Comparison of ENCODE assay signal across 8 cellular contexts in genomic region chr3:186566772-186567071, GRCh38. TPM values are rescaled to one million over a fixed set of nuclear protein-coding genes. Genes with fewer than 3 reads are reported as not detected.
DNase-seq lines count a peak whose midpoint lies in the region; ATAC-seq, FAIRE-seq and TF ChIP-seq lines count a peak whose summit lies in the region.

No MANE protein-coding gene starts in this region.

- H2BK120ac ChIP-seq in H1 (replicated peaks; ENCODE audit: low read depth, low read length): no peak overlapping the region

- FAIRE-seq in GM12891 (lab: Jason Lieb, UNC) (no peak), H1 (lab: Jason Lieb, UNC) (no peak)

- no peak overlapping the region for H3K23ac ChIP-seq in H1 (ENCODE audit: insufficient read length)

- DNase-seq in GM12891 (ENCODE audit: insufficient read length, low spot score) (peak; percentile 10), NB4 (ENCODE audit: low read depth) (no peak), H1 (ENCODE audit: low read depth in 1 of 2, low spot score in 2 of 2) (no peak), osteoblast (ENCODE audit: insufficient read length, low spot score, missing footprints) (peak; percentile 68), erythroblast (lab: John Stamatoyannopoulos, UW) (no peak), C1 segment of cervical spinal cord (lab: John Stamatoyannopoulos, UW) (no peak)

- peak overlapping the region; percentile 84 to 87 for H3K4me2 ChIP-seq in H1 (ENCODE audit: insufficient read depth in 1 of 2, low read depth in 2 of 2, low read length in 2 of 2)
- H3K4me2 ChIP-seq in osteoblast (ENCODE audit: insufficient read depth, low read length): peak overlapping the region; percentile 99

- ATAC-seq in HG02610 (IDR thresholded peaks at IDR 0.05; ENCODE audit: unreplicated experiment) (no peak), HG02885 (IDR thresholded peaks at IDR 0.05; ENCODE audit: poor library complexity, unreplicated experiment) (no peak)

- H4K91ac ChIP-seq in H1 (replicated peaks; ENCODE audit: insufficient read length, low read length): no peak overlapping the region

- peak overlapping the region; percentile 73; the same call in 1 of the 2 replicates for H4K8ac ChIP-seq in H1 (ENCODE audit: extremely low read depth, insufficient read depth, low read length)

- peak overlapping the region; percentile 94 for H4K5ac ChIP-seq in H1 (ENCODE audit: insufficient read length, low read depth, low read length)

- no peak overlapping the region for H2BK15ac ChIP-seq in H1 (ENCODE audit: low read length)

- H3K9me3 ChIP-seq in H1 (ENCODE audit: insufficient read depth in 2 of 2, low read depth in 1 of 2, low read length in 1 of 2) (no peaks in the 10 kb centered on the region), osteoblast (ENCODE audit: low read depth, low read length) (no peaks in the 10 kb centered on the region)

- H3K23me2 ChIP-seq in H1 (ENCODE audit: low read depth, low read length): peaks cover 16% of the 10 kb centered on the region

- no peak for TF ChIP-seq RAD21 in H1 (IDR thresholded peaks at IDR 0.05 in 1 of 2, conservative IDR thresholded peaks at IDR 0.05 in 1 of 2; ENCODE audit: low read depth in 2 of 2, low read length in 2 of 2)

- no peak overlapping the region for H3K14ac ChIP-seq in H1 (ENCODE audit: insufficient read length)

- no peak overlapping the region for H2AK5ac ChIP-seq in H1 (ENCODE audit: low read depth, low read length)

- H2AFZ ChIP-seq in H1 (ENCODE audit: low read length) (peak overlapping the region; percentile 93), osteoblast (ENCODE audit: low read length) (peak overlapping the region; percentile 96)

- H3K79me2 ChIP-seq in H1 (ENCODE audit: control insufficient read depth in 1 of 2, insufficient read depth in 2 of 2, low read length in 2 of 2): peaks cover 0 to 17% of the 10 kb centered on the region in 2 experiments; a peak in 3 of 4 replicates
- H3K79me2 ChIP-seq in osteoblast (ENCODE audit: insufficient read depth, low read length): peaks cover 56% of the 10 kb centered on the region

- H3K36me3 ChIP-seq in H1 (ENCODE audit: control insufficient read depth in 2 of 4, insufficient read depth in 4 of 4, low read length in 3 of 4) (no peaks in the 10 kb centered on the region; a peak in 1 of 8 replicates), osteoblast (ENCODE audit: insufficient read depth, low read length) (peaks cover 8% of the 10 kb centered on the region)

- peaks cover 3% of the 10 kb centered on the region for H3K79me1 ChIP-seq in H1 (ENCODE audit: low read depth, low read length)

- H3K9ac ChIP-seq in H1 (replicated peaks in 1 of 4; ENCODE audit: extremely low read depth in 1 of 4, low read depth in 3 of 4, low read length in 3 of 4): peak overlapping the region; percentile 75 to 87 (median 82)

- CTCF ChIA-PET in H1 (lab: Charles Lee; ENCODE audit: partially characterized antibody): interaction anchor here (0.6 to 1.6 kb wide), 2 partner anchors 26 to 369 kb away, joined by 3 to 6 read pairs; no protein-coding TSS in a partner anchor

- peak overlapping the region; percentile 62 for H3K18ac ChIP-seq in H1 (ENCODE audit: extremely low read depth, low read length)

- H3K4me1 ChIP-seq in H1 (replicated peaks in 1 of 4; ENCODE audit: control insufficient read depth in 3 of 4, insufficient read depth in 4 of 4, low read length in 3 of 4) (peaks cover 0 to 11% (median 4%) of the 10 kb centered on the region in 4 experiments; a peak in 6 of 7 replicates), osteoblast (ENCODE audit: insufficient read depth, low read length) (peaks cover 22% of the 10 kb centered on the region)

- H3K27me3 ChIP-seq in H1 (replicated peaks in 1 of 4; ENCODE audit: control insufficient read depth in 3 of 4, extremely low read depth in 1 of 4, insufficient read depth in 3 of 4, low read length in 3 of 4) (no peaks in the 10 kb centered on the region), osteoblast (ENCODE audit: insufficient read depth, low read length) (no peaks in the 10 kb centered on the region)

- H3K56ac ChIP-seq in H1 (replicated peaks; ENCODE audit: insufficient read length, low read depth, low read length): peak overlapping the region; percentile 63

- no peak for TF ChIP-seq POLR2A in GM12891 (IDR thresholded peaks at IDR 0.05; ENCODE audit: low read depth, low read length)
- TF ChIP-seq POLR2A in NB4 (IDR thresholded peaks at IDR 0.05; ENCODE audit: extremely low read depth, insufficient read length): no peak
- no peak for TF ChIP-seq POLR2A in H1 (IDR thresholded peaks at IDR 0.05; ENCODE audit: control extremely low read depth in 1 of 2, low read depth in 2 of 2, low read length in 2 of 2)
- TF ChIP-seq POLR2A in erythroblast (IDR thresholded peaks at IDR 0.05; ENCODE audit: low read length): no peak

- TF ChIP-seq EP300 in H1 (IDR thresholded peaks at IDR 0.05; ENCODE audit: borderline replicate concordance in 1 of 2, low read depth in 2 of 2, low read length in 2 of 2): no peak

- no peak overlapping the region for H3K4ac ChIP-seq in H1 (replicated peaks; ENCODE audit: insufficient read length, low read depth, low read length)

- H4K20me1 ChIP-seq in H1 (replicated peaks in 1 of 2; ENCODE audit: control insufficient read depth in 1 of 2, insufficient read depth in 2 of 2, low read length in 2 of 2): peaks cover 0 to 4% of the 10 kb centered on the region in 2 experiments
- peaks cover 12% of the 10 kb centered on the region for H4K20me1 ChIP-seq in osteoblast (ENCODE audit: insufficient read depth, low read length)

- no peak overlapping the region for H2BK12ac ChIP-seq in H1 (ENCODE audit: low read depth, low read length)

- peak overlapping the region; percentile 79 for H3K4me3 ChIP-seq in NB4 (ENCODE audit: low read depth, low read length)
- peak overlapping the region; percentile 89 to 97 (median 90) for H3K4me3 ChIP-seq in H1 (ENCODE audit: extremely low read depth in 1 of 4, insufficient read depth in 2 of 4, low read depth in 3 of 4, low read length in 4 of 4)
- H3K4me3 ChIP-seq in osteoblast (ENCODE audit: insufficient read depth, low read length): peak overlapping the region; percentile 89

- no peak overlapping the region for H2BK20ac ChIP-seq in H1 (ENCODE audit: low read length)

- peak overlapping the region; percentile 62; the same call in 1 of the 2 replicates for H2BK5ac ChIP-seq in H1 (ENCODE audit: low read depth, low read length)

- POLR2A ChIA-PET in H1 (lab: Charles Lee; ENCODE audit: partially characterized antibody): interaction anchor here (0.8 to 9.0 kb wide), 4 partner anchors 10 to 217 kb away, joined by 3 to 96 read pairs (median 4); partner anchors contain the start of gene EIF4A2

- H3K27ac ChIP-seq in H1 (ENCODE audit: low read depth, low read length) (peak overlapping the region; percentile 74), osteoblast (ENCODE audit: low read depth, low read length) (peak overlapping the region; percentile 76)

- WGBS in H1 (ENCODE audit: extremely low coverage in 1 of 2, insufficient coverage in 1 of 2, insufficient read length in 1 of 2, insufficient replicate concordance in 2 of 2, low coverage in 1 of 2, low lambda C conversion rate in 2 of 2, missing lambda C conversion rate in 1 of 2), 2 experiments: 3% methylated on average over 14 of the region's 14 CpGs; no CpG with 5 or more reads in 1 of the 2 experiments

- TF ChIP-seq CTCF in NB4 (IDR thresholded peaks at IDR 0.05; ENCODE audit: low read depth, low read length): no peak
- no peak for TF ChIP-seq CTCF in H1 (IDR thresholded peaks at IDR 0.05; ENCODE audit: control extremely low read depth in 1 of 3, insufficient read depth in 1 of 3, low read depth in 1 of 3, low read length in 3 of 3)
- no peak for TF ChIP-seq CTCF in osteoblast (IDR thresholded peaks at IDR 0.05; ENCODE audit: extremely low read depth, low read depth, low read length)

RNA-seq across cellular contexts. Expression of gene TBCCD1, which starts 0.4 kb away (rescaled TPM):
- polyA plus RNA-seq in GM12891 (2012; ENCODE audit: low read depth, missing spikeins): 4.4 TPM
- total RNA-seq in H1 (2021; fragmentation: NEBNext Ultra II Directional; extraction: Animal tissue kit (Norgen Biotek cat#: 25700)): 13.4 and 13.9 TPM in 2 replicates
- 8.4 and 11.3 TPM in 2 replicates for polyA plus RNA-seq in H1 (2011; rRNA removed)
- 9.3 TPM for polyA plus RNA-seq in H1 (2011; cell fraction: cytosol; rRNA removed)
- 6.9 TPM for polyA plus RNA-seq in H1 (2011; cell fraction: nucleus; rRNA removed)
- polyA plus RNA-seq in H1 (2012, experiment 1 of 2): 7.8 to 11.2 TPM (median 8.2 TPM) in 4 replicates
- 2.6 TPM for polyA plus RNA-seq in H1 (2012, experiment 2 of 2)
- 6.9 TPM for polyA plus RNA-seq in H1 (2013, experiment 1 of 2)
- polyA plus RNA-seq in H1 (2013, experiment 2 of 2): 7.8 TPM
- 20.2 and 20.6 TPM in 2 replicates for polyA minus RNA-seq in H1 (2011; rRNA and poly(A)+ RNA removed)
- polyA minus RNA-seq in H1 (2011; cell fraction: cytosol; rRNA and poly(A)+ RNA removed): 6.9 TPM
- polyA minus RNA-seq in H1 (2011; cell fraction: nucleus; rRNA and poly(A)+ RNA removed): 10.5 TPM
- 15.6 and 20.0 TPM in 2 replicates for total RNA-seq in osteoblast

RNA-seq across cellular contexts. Expression of gene DNAJB11, which starts 3.8 kb away (rescaled TPM):
- polyA plus RNA-seq in GM12891 (2012; ENCODE audit: low read depth, missing spikeins): 34.4 TPM
- total RNA-seq in H1 (2021; fragmentation: NEBNext Ultra II Directional; extraction: Animal tissue kit (Norgen Biotek cat#: 25700)): 63.9 and 67.7 TPM in 2 replicates
- polyA plus RNA-seq in H1 (2011; rRNA removed): 14.3 and 14.6 TPM in 2 replicates
- 31.5 TPM for polyA plus RNA-seq in H1 (2011; cell fraction: cytosol; rRNA removed)
- 10.7 TPM for polyA plus RNA-seq in H1 (2011; cell fraction: nucleus; rRNA removed)
- 49.6 to 72.3 TPM (median 56.3 TPM) in 4 replicates for polyA plus RNA-seq in H1 (2012, experiment 1 of 2)
- 20.4 TPM for polyA plus RNA-seq in H1 (2012, experiment 2 of 2)
- polyA plus RNA-seq in H1 (2013, experiment 1 of 2): 96.2 TPM
- 134 TPM for polyA plus RNA-seq in H1 (2013, experiment 2 of 2)
- 8.2 and 8.8 TPM in 2 replicates for polyA minus RNA-seq in H1 (2011; rRNA and poly(A)+ RNA removed)
- polyA minus RNA-seq in H1 (2011; cell fraction: cytosol; rRNA and poly(A)+ RNA removed): 20.0 TPM
- polyA minus RNA-seq in H1 (2011; cell fraction: nucleus; rRNA and poly(A)+ RNA removed): 19.1 TPM
- total RNA-seq in osteoblast: 33.9 and 35.8 TPM in 2 replicates

RNA-seq across cellular contexts. Expression of gene CRYGS, which starts 22.5 kb away (rescaled TPM):
- 2.1 TPM for polyA plus RNA-seq in GM12891 (2012; ENCODE audit: low read depth, missing spikeins)
- 0.90 and 1.8 TPM in 2 replicates for total RNA-seq in H1 (2021; fragmentation: NEBNext Ultra II Directional; extraction: Animal tissue kit (Norgen Biotek cat#: 25700))
- 1.3 and 1.5 TPM in 2 replicates for polyA plus RNA-seq in H1 (2011; rRNA removed)
- 1.6 TPM for polyA plus RNA-seq in H1 (2011; cell fraction: cytosol; rRNA removed)
- polyA plus RNA-seq in H1 (2011; cell fraction: nucleus; rRNA removed): 4.5 TPM
- polyA plus RNA-seq in H1 (2012, experiment 1 of 2): 1.3 to 2.0 TPM (median 1.7 TPM) in 4 replicates
- not detected for polyA plus RNA-seq in H1 (2012, experiment 2 of 2)
- polyA plus RNA-seq in H1 (2013, experiment 1 of 2): 0.93 TPM
- 0.74 TPM for polyA plus RNA-seq in H1 (2013, experiment 2 of 2)
- polyA minus RNA-seq in H1 (2011; rRNA and poly(A)+ RNA removed): 0.44 and 1.0 TPM in 2 replicates
- not detected for polyA minus RNA-seq in H1 (2011; cell fraction: cytosol; rRNA and poly(A)+ RNA removed)
- 5.2 TPM for polyA minus RNA-seq in H1 (2011; cell fraction: nucleus; rRNA and poly(A)+ RNA removed)
- total RNA-seq in osteoblast: 0.88 and 1.8 TPM in 2 replicates

RNA-seq across cellular contexts. Expression of gene AHSG, which starts 46.1 kb away (rescaled TPM):
- polyA plus RNA-seq in GM12891 (2012; ENCODE audit: low read depth, missing spikeins): not detected
- total RNA-seq in H1 (2021; fragmentation: NEBNext Ultra II Directional; extraction: Animal tissue kit (Norgen Biotek cat#: 25700)): 0.78 and 1.1 TPM in 2 replicates
- polyA plus RNA-seq in H1 (2011; rRNA removed): 0.68 and 0.86 TPM in 2 replicates
- polyA plus RNA-seq in H1 (2011; cell fraction: cytosol; rRNA removed): 2.4 TPM
- 0.47 TPM for polyA plus RNA-seq in H1 (2011; cell fraction: nucleus; rRNA removed)
- polyA plus RNA-seq in H1 (2012, experiment 1 of 2): 0.46 to 1.1 TPM (median 0.57 TPM) in 4 replicates
- 0.46 TPM for polyA plus RNA-seq in H1 (2012, experiment 2 of 2)
- polyA plus RNA-seq in H1 (2013, experiment 1 of 2): 0.69 TPM
- polyA plus RNA-seq in H1 (2013, experiment 2 of 2): 0.61 TPM
- 0.46 TPM in 1 of 2 replicates, not detected in the other for polyA minus RNA-seq in H1 (2011; rRNA and poly(A)+ RNA removed)
- polyA minus RNA-seq in H1 (2011; cell fraction: cytosol; rRNA and poly(A)+ RNA removed): 0.66 TPM
- 0.50 TPM for polyA minus RNA-seq in H1 (2011; cell fraction: nucleus; rRNA and poly(A)+ RNA removed)
- not detected in 2 replicates for total RNA-seq in osteoblast

Comparison
In these comparisons a context has a peak if more than half of its experiments do, and no peak if none do; other contexts are left out.
1. DNase-seq: peak in GM12891 (single experiment) and osteoblast (single experiment); none in NB4 (single experiment), H1 (0 of 2), erythroblast (0 of 2) and C1 segment of cervical spinal cord (0 of 14).
2. Peak in every context shown above with its lines, with median percentiles within 50 percentile points of each other: H3K4me3 ChIP-seq.